1 cellular context compared by ENCODE assay signal in genomic region chr14:101926620-101927019, GRCh38.
A peak's percentile ranks its signal among the peaks of the same experiment; 100 is the strongest.
TF ChIP-seq lines count a peak whose summit lies in the region.

No MANE protein-coding gene starts in this region.

TF ChIP-seq in K562, 482 proteins besides CTCF, POLR2A, EP300 and RAD21:
- TF ChIP-seq, protein P1, sequence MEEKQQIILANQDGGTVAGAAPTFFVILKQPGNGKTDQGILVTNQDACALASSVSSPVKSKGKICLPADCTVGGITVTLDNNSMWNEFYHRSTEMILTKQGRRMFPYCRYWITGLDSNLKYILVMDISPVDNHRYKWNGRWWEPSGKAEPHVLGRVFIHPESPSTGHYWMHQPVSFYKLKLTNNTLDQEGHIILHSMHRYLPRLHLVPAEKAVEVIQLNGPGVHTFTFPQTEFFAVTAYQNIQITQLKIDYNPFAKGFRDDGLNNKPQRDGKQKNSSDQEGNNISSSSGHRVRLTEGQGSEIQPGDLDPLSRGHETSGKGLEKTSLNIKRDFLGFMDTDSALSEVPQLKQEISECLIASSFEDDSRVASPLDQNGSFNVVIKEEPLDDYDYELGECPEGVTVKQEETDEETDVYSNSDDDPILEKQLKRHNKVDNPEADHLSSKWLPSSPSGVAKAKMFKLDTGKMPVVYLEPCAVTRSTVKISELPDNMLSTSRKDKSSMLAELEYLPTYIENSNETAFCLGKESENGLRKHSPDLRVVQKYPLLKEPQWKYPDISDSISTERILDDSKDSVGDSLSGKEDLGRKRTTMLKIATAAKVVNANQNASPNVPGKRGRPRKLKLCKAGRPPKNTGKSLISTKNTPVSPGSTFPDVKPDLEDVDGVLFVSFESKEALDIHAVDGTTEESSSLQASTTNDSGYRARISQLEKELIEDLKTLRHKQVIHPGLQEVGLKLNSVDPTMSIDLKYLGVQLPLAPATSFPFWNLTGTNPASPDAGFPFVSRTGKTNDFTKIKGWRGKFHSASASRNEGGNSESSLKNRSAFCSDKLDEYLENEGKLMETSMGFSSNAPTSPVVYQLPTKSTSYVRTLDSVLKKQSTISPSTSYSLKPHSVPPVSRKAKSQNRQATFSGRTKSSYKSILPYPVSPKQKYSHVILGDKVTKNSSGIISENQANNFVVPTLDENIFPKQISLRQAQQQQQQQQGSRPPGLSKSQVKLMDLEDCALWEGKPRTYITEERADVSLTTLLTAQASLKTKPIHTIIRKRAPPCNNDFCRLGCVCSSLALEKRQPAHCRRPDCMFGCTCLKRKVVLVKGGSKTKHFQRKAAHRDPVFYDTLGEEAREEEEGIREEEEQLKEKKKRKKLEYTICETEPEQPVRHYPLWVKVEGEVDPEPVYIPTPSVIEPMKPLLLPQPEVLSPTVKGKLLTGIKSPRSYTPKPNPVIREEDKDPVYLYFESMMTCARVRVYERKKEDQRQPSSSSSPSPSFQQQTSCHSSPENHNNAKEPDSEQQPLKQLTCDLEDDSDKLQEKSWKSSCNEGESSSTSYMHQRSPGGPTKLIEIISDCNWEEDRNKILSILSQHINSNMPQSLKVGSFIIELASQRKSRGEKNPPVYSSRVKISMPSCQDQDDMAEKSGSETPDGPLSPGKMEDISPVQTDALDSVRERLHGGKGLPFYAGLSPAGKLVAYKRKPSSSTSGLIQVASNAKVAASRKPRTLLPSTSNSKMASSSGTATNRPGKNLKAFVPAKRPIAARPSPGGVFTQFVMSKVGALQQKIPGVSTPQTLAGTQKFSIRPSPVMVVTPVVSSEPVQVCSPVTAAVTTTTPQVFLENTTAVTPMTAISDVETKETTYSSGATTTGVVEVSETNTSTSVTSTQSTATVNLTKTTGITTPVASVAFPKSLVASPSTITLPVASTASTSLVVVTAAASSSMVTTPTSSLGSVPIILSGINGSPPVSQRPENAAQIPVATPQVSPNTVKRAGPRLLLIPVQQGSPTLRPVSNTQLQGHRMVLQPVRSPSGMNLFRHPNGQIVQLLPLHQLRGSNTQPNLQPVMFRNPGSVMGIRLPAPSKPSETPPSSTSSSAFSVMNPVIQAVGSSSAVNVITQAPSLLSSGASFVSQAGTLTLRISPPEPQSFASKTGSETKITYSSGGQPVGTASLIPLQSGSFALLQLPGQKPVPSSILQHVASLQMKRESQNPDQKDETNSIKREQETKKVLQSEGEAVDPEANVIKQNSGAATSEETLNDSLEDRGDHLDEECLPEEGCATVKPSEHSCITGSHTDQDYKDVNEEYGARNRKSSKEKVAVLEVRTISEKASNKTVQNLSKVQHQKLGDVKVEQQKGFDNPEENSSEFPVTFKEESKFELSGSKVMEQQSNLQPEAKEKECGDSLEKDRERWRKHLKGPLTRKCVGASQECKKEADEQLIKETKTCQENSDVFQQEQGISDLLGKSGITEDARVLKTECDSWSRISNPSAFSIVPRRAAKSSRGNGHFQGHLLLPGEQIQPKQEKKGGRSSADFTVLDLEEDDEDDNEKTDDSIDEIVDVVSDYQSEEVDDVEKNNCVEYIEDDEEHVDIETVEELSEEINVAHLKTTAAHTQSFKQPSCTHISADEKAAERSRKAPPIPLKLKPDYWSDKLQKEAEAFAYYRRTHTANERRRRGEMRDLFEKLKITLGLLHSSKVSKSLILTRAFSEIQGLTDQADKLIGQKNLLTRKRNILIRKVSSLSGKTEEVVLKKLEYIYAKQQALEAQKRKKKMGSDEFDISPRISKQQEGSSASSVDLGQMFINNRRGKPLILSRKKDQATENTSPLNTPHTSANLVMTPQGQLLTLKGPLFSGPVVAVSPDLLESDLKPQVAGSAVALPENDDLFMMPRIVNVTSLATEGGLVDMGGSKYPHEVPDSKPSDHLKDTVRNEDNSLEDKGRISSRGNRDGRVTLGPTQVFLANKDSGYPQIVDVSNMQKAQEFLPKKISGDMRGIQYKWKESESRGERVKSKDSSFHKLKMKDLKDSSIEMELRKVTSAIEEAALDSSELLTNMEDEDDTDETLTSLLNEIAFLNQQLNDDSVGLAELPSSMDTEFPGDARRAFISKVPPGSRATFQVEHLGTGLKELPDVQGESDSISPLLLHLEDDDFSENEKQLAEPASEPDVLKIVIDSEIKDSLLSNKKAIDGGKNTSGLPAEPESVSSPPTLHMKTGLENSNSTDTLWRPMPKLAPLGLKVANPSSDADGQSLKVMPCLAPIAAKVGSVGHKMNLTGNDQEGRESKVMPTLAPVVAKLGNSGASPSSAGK (IDR thresholded peaks at IDR 0.05) = 0 out of 2 replicates have a peak, but pooled peaks have one; percentile 16
- TF ChIP-seq L3MBTL2 (IDR thresholded peaks at IDR 0.05) (peak; percentile 31), RBBP5 (IDR thresholded peaks at IDR 0.05; ENCODE audit: borderline replicate concordance, insufficient read depth, low read length, poor library complexity, severe bottlenecking) (no peak), ZNF311 (CRISPR knock-in tag; IDR thresholded peaks at IDR 0.05) (no peak), HMBOX1 (IDR thresholded peaks at IDR 0.05) (no peak), COPS2 (conservative IDR thresholded peaks at IDR 0.05) (no peak)
- TF ChIP-seq, protein P2, sequence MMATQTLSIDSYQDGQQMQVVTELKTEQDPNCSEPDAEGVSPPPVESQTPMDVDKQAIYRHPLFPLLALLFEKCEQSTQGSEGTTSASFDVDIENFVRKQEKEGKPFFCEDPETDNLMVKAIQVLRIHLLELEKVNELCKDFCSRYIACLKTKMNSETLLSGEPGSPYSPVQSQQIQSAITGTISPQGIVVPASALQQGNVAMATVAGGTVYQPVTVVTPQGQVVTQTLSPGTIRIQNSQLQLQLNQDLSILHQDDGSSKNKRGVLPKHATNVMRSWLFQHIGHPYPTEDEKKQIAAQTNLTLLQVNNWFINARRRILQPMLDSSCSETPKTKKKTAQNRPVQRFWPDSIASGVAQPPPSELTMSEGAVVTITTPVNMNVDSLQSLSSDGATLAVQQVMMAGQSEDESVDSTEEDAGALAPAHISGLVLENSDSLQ (IDR thresholded peaks at IDR 0.05) = no peak
